In the genomic region with DNA sequence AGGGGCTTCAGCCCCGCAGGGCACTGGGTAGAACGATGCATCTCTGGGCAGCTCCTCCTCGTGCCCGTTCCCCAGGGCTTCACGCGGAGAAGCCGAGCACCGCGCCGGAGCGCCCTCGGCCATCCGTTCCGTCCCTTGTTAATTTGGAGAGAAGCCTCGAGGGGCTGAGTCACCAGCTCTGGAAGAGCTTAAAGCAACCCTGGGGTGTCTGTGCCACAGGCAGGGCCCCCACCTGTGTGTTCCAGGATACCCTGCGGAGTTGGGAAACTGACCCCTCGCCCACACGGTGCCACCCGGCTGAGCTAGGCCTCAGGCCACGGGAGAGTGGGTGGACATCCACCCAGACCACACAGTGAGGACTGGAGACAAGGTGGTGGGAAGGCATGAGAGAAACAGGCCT, we compare ENCODE assay signal across 1 cellular context.
TF ChIP-seq lines count a peak whose summit lies in the region.

No MANE protein-coding gene starts in this region.

TF ChIP-seq in HepG2, 621 proteins besides CTCF, POLR2A, EP300 and RAD21:
- TF ChIP-seq, protein P1, sequence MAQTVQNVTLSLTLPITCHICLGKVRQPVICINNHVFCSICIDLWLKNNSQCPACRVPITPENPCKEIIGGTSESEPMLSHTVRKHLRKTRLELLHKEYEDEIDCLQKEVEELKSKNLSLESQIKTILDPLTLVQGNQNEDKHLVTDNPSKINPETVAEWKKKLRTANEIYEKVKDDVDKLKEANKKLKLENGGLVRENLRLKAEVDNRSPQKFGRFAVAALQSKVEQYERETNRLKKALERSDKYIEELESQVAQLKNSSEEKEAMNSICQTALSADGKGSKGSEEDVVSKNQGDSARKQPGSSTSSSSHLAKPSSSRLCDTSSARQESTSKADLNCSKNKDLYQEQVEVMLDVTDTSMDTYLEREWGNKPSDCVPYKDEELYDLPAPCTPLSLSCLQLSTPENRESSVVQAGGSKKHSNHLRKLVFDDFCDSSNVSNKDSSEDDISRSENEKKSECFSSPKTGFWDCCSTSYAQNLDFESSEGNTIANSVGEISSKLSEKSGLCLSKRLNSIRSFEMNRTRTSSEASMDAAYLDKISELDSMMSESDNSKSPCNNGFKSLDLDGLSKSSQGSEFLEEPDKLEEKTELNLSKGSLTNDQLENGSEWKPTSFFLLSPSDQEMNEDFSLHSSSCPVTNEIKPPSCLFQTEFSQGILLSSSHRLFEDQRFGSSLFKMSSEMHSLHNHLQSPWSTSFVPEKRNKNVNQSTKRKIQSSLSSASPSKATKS (CRISPR knock-in tag; IDR thresholded peaks at IDR 0.05) = no peak
- peak; percentile 57 for TF ChIP-seq AGO2 (optimal IDR thresholded peaks at IDR 0.05; ENCODE audit: low read depth, low read length)
